Comparison of ENCODE assay signal across 8 cellular contexts in the genomic region with DNA sequence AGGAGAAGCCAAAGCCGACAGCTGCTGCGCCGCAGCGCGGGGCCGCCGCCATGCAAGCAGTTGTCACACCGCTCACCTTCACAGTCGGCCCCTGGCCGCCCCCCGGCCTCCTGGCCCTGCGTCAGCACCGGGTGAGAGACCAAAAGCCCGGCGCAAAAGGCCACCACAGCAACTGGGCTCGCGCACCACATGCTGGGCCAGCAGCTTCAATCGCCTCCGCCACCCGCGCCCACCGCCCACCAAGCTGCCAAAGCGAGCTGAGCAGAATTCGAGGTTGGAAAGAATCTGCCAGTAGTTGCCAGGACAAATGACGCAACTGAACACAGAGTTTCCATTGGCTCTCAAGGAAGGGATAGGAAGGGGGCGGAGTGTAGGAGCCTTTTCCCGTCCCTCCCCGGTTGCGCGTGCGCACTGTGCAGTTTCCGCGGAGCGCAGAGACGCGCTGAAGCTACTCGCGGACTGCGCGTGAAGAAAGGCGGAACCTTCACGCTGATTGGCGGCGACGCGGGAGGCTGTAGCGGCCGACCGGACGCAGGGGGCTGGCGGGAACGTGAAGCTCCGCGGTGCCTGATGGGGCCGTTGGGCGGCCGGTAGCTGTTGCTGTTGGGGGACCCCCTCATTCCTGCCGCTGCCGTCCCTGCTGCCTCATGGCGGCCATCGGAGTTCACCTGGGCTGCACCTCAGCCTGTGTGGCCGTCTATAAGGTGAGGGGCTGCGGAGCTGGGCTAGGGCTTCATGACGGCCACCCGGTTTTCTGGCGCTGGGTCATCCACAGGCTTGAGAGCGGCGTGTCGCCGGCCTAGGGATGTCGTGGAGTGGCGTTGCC. TPM values are rescaled to one million over a fixed set of nuclear protein-coding genes. Genes with fewer than 3 reads are reported as not detected.
DNase-seq lines count a peak whose midpoint lies in the region; TF ChIP-seq lines count a peak whose summit lies in the region.

Gene CDNF, minus strand, starts transcription at position 282 of the 826 bp plus-strand sequence. Its CDS starts 91 bp downstream, at position 191.
A gene with protein sequence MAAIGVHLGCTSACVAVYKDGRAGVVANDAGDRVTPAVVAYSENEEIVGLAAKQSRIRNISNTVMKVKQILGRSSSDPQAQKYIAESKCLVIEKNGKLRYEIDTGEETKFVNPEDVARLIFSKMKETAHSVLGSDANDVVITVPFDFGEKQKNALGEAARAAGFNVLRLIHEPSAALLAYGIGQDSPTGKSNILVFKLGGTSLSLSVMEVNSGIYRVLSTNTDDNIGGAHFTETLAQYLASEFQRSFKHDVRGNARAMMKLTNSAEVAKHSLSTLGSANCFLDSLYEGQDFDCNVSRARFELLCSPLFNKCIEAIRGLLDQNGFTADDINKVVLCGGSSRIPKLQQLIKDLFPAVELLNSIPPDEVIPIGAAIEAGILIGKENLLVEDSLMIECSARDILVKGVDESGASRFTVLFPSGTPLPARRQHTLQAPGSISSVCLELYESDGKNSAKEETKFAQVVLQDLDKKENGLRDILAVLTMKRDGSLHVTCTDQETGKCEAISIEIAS (plus strand): TSS at position 551 of the 826 bp plus-strand sequence. CDS start 97 bp downstream, at position 648.
Gene MSANTD7, plus strand, starts transcription at position 551 of the 826 bp plus-strand sequence. CDS start 3,979 bp downstream, outside the sequence.

- H3K4me1 Mint-ChIP-seq in activated naive CD4-positive, alpha-beta T cell treated with anti-CD3 and anti-CD28 coated beads for 36 hours (ENCODE audit: low read depth): peaks cover 22% of the 10 kb centered on the region

- H3K27me3 Mint-ChIP-seq in activated naive CD4-positive, alpha-beta T cell treated with anti-CD3 and anti-CD28 coated beads for 36 hours (ENCODE audit: low read depth): no peaks in the 10 kb centered on the region

- CTCF ChIA-PET in activated naive CD4-positive, alpha-beta T cell treated with anti-CD3 and anti-CD28 coated beads for 36 hours (lab: Charles Lee): interaction anchor here (0.7 to 3.2 kb wide), 13 partner anchors 66 to 652 kb away, joined by 3 to 11 read pairs (median 4); no protein-coding TSS in a partner anchor

- H3K27me3 ChIP-seq in neuron (ENCODE audit: insufficient read depth, low read length) (no peaks in the 10 kb centered on the region), subcutaneous abdominal adipose tissue (ENCODE audit: control insufficient read depth in 5 of 5, insufficient read depth in 4 of 5, low read length in 5 of 5) (no peaks in the 10 kb centered on the region)

- H3K36me3 Mint-ChIP-seq in activated naive CD4-positive, alpha-beta T cell treated with anti-CD3 and anti-CD28 coated beads for 36 hours (ENCODE audit: low read depth): peaks cover 26% of the 10 kb centered on the region

- H3K4me1 ChIP-seq in neuron (ENCODE audit: insufficient read depth, low read length): peaks cover 8% of the 10 kb centered on the region
- peaks cover 9 to 26% (median 23%) of the 10 kb centered on the region in 5 donors for H3K4me1 ChIP-seq in subcutaneous abdominal adipose tissue (ENCODE audit: control insufficient read depth in 5 of 5, insufficient read depth in 5 of 5, low read length in 5 of 5)

- peak within 1 kb of the TSS; percentile 94 for H3K27ac ChIP-seq in subcutaneous abdominal adipose tissue (ENCODE audit: low read depth, low read length)

- no peak for TF ChIP-seq CTCF in HFF-Myc (IDR thresholded peaks at IDR 0.05; ENCODE audit: low read depth, low read length, missing control alignments)

- H2AFZ ChIP-seq in neuron (ENCODE audit: low read depth, low read length): peak within 1 kb of the TSS; percentile 81

- no peaks in the 10 kb centered on the region for H3K9me3 Mint-ChIP-seq in activated naive CD4-positive, alpha-beta T cell treated with anti-CD3 and anti-CD28 coated beads for 36 hours

- H3K9me3 ChIP-seq in neuron (ENCODE audit: low read length): no peaks in the 10 kb centered on the region
- H3K9me3 ChIP-seq in subcutaneous abdominal adipose tissue (ENCODE audit: control insufficient read depth in 5 of 5, low read length in 5 of 5): no peaks in the 10 kb centered on the region

- peak; percentile 99 for DNase-seq in GM03348 (ENCODE audit: low spot score)
- DNase-seq in HFF-Myc (ENCODE audit: extremely low read depth, low read depth): peak; percentile 99
- DNase-seq in NAMALWA (ENCODE audit: low spot score): peak; percentile 100
- DNase-seq in SK-N-DZ (ENCODE audit: low spot score): peak; percentile 98
- peak; percentile 99 for DNase-seq in activated naive CD4-positive, alpha-beta T cell treated with anti-CD3 and anti-CD28 coated beads for 36 hours
- DNase-seq in foreskin melanocyte: peak; percentile 99

- H3K27ac Mint-ChIP-seq in activated naive CD4-positive, alpha-beta T cell treated with anti-CD3 and anti-CD28 coated beads for 36 hours: peak within 1 kb of the TSS; percentile 93

- H3K36me3 ChIP-seq in neuron (ENCODE audit: insufficient read depth, low read length): peaks cover 28% of the 10 kb centered on the region
- H3K36me3 ChIP-seq in subcutaneous abdominal adipose tissue (ENCODE audit: control insufficient read depth in 5 of 5, insufficient read depth in 5 of 5, low read length in 5 of 5): peaks cover 13 to 32% (median 17%) of the 10 kb centered on the region in 5 donors

- H3K4me3 Mint-ChIP-seq in activated naive CD4-positive, alpha-beta T cell treated with anti-CD3 and anti-CD28 coated beads for 36 hours: peak within 1 kb of the TSS; percentile 92

- intact Hi-C loops in activated naive CD4-positive, alpha-beta T cell treated with anti-CD3 and anti-CD28 coated beads for 36 hours (cut with micrococcal nuclease): loop anchor here (1.0 to 5.0 kb wide), 12 partner anchors 40 to 1051 kb away; partner anchors contain the start of genes DCLRE1C, MEIG1, RPP38 and SUV39H2

- H3K4me3 ChIP-seq in HFF-Myc (replicated peaks; ENCODE audit: low read depth, low read length) (peak within 1 kb of the TSS; percentile 94), neuron (ENCODE audit: low read length) (peak within 1 kb of the TSS; percentile 88), subcutaneous abdominal adipose tissue (ENCODE audit: low read depth in 1 of 5, low read length in 5 of 5) (peak within 1 kb of the TSS; percentile 79 to 98 (median 95))

- H3K9ac ChIP-seq in subcutaneous abdominal adipose tissue (ENCODE audit: low read length in 5 of 5): peak within 1 kb of the TSS; percentile 87 to 99 (median 94)

RNA-seq across cellular contexts. Expression of gene CDNF, which starts in this region (rescaled TPM):
- 0.90 and 1.8 TPM in 2 replicates for polyA plus RNA-seq in SK-N-DZ (2014; cell fraction: cytosol; rRNA removed)
- 2.2 and 2.4 TPM in 2 replicates for polyA plus RNA-seq in SK-N-DZ (2014; cell fraction: nucleus; rRNA removed)
- 1 to 10 TPM; 1.6 to 1.8 TPM for total RNA-seq in activated naive CD4-positive, alpha-beta T cell treated with anti-CD3 and anti-CD28 coated beads for 36 hours

RNA-seq across cellular contexts. Expression of the second gene that starts in this region (rescaled TPM):
- 25.5 and 30.1 TPM in 2 replicates for polyA plus RNA-seq in SK-N-DZ (2014; cell fraction: cytosol; rRNA removed)
- 27.5 and 32.7 TPM in 2 replicates for polyA plus RNA-seq in SK-N-DZ (2014; cell fraction: nucleus; rRNA removed)
- 10 to 100 TPM; 28.1 to 29.9 TPM for total RNA-seq in activated naive CD4-positive, alpha-beta T cell treated with anti-CD3 and anti-CD28 coated beads for 36 hours

RNA-seq across cellular contexts. Expression of gene MSANTD7, which starts in this region (rescaled TPM):
- polyA plus RNA-seq in SK-N-DZ (2014; cell fraction: cytosol; rRNA removed): 13.6 and 18.5 TPM in 2 replicates
- 10.4 and 10.7 TPM in 2 replicates for polyA plus RNA-seq in SK-N-DZ (2014; cell fraction: nucleus; rRNA removed)
- 10 to 100 TPM; 19.6 to 21.3 TPM for total RNA-seq in activated naive CD4-positive, alpha-beta T cell treated with anti-CD3 and anti-CD28 coated beads for 36 hours

Comparison
In these comparisons a context has a peak if more than half of its experiments do, and no peak if none do; other contexts are left out.
1. Peak in every context shown above with its lines: DNase-seq, H3K4me3 ChIP-seq and H3K27ac ChIP-seq.